12 cellular contexts compared by ENCODE assay signal in genomic region chr22:31217890-31218287, GRCh38. TPM values are rescaled to one million over a fixed set of nuclear protein-coding genes. Genes with fewer than 3 reads are reported as not detected.
A peak's percentile ranks its signal among the peaks of the same experiment; 100 is the strongest.
DNase-seq lines count a peak whose midpoint lies in the region; ATAC-seq and TF ChIP-seq lines count a peak whose summit lies in the region.
"Had no signal": no experiment of that assay in that cellular context is flagged by ENCODE, and none has a peak within 500 bp of the region (broad histone marks: within the 10 kb centered on the region; RNA-seq: fewer than 3 reads in every experiment).

No MANE protein-coding gene starts in this region.

- peaks cover 5% of the 10 kb centered on the region for H3K79me1 ChIP-seq in neuronal stem cell (ENCODE audit: low read depth, low read length)
- peaks cover 16% of the 10 kb centered on the region for H3K79me1 ChIP-seq in mesendoderm (ENCODE audit: low read length)

- H3K27ac ChIP-seq in A673 (ENCODE audit: low read depth, low read length, poor library complexity, severe bottlenecking) (peak overlapping the region; percentile 5), neuronal stem cell (replicated peaks; ENCODE audit: low read length) (peak overlapping the region; percentile 92), OCI-LY7 (ENCODE audit: low read depth, low read length, poor library complexity, severe bottlenecking) (no peak overlapping the region), mesendoderm (ENCODE audit: low read depth, low read length) (no peak overlapping the region)

- H2BK120ac ChIP-seq in neuronal stem cell (ENCODE audit: low read depth, low read length) (no peak overlapping the region), mesendoderm (ENCODE audit: low read depth, low read length) (no peak overlapping the region)

- H3K23ac ChIP-seq in neuronal stem cell (ENCODE audit: low read depth, low read length, poor library complexity) (no peak overlapping the region), mesendoderm (ENCODE audit: low read length) (no peak overlapping the region)

- H4K5ac ChIP-seq in mesendoderm (ENCODE audit: low read length), result no peak overlapping the region

- no peak overlapping the region for H3K4me3 ChIP-seq in A673 (ENCODE audit: low read depth, low read length, poor library complexity, severe bottlenecking)
- H3K4me3 ChIP-seq in neuronal stem cell (ENCODE audit: low read length in 2 of 2), result no peak overlapping the region
- no peak overlapping the region for H3K4me3 ChIP-seq in OCI-LY7 (ENCODE audit: low read depth, low read length, poor library complexity, severe bottlenecking)
- no peak overlapping the region for H3K4me3 ChIP-seq in mesendoderm (ENCODE audit: low read length)

- CTCF ChIA-PET in A673 (lab: Charles Lee), result no interaction called here
- CTCF ChIA-PET in OCI-LY7 (lab: Charles Lee; ENCODE audit: unreplicated experiment), result no interaction called here

- DNase-seq in A673 (ENCODE audit: low spot score) (no peak), NCI-H82 (lab: John Stamatoyannopoulos, UW) (peak; percentile 53), neuronal stem cell (ENCODE audit: low spot score) (no peak), OCI-LY7 (ENCODE audit: low spot score) (no peak), mesendoderm (no peak)
- DNase-seq: amygdala, COR-L47, foreskin melanocyte, nucleus accumbens had no signal

- H3K27me3 ChIP-seq in A673 (replicated peaks; ENCODE audit: insufficient read depth, low read depth, low read length, poor library complexity) (no peaks in the 10 kb centered on the region), neuronal stem cell (ENCODE audit: control insufficient read depth in 3 of 3, insufficient read depth in 3 of 3, low read depth in 1 of 3, low read length in 3 of 3) (no peaks in the 10 kb centered on the region), mesendoderm (ENCODE audit: insufficient read depth, low read length, poor library complexity) (no peaks in the 10 kb centered on the region)

- no peak overlapping the region for H3K18ac ChIP-seq in neuronal stem cell (ENCODE audit: low read length)
- no peak overlapping the region for H3K18ac ChIP-seq in mesendoderm (ENCODE audit: low read length)

- no peak overlapping the region for H2AK5ac ChIP-seq in neuronal stem cell (ENCODE audit: low read depth, low read length)
- no peak overlapping the region for H2AK5ac ChIP-seq in mesendoderm (ENCODE audit: low read length)

- intact Hi-C loops in A673 (cut with micrococcal nuclease; ENCODE audit: unreplicated experiment), result no loop called here
- intact Hi-C loops in OCI-LY7 (cut with micrococcal nuclease; ENCODE audit: unreplicated experiment), result no loop called here

- H3K9ac ChIP-seq in neuronal stem cell (ENCODE audit: low read depth, low read length, poor library complexity), result no peak overlapping the region
- no peak overlapping the region for H3K9ac ChIP-seq in mesendoderm (ENCODE audit: low read length)

- no peak overlapping the region for H2BK5ac ChIP-seq in neuronal stem cell (ENCODE audit: low read length)
- no peak overlapping the region for H2BK5ac ChIP-seq in mesendoderm (ENCODE audit: low read length)

- ATAC-seq in esophagus mucosa, result peak; percentile 3
- no peak for ATAC-seq in GM18511 (IDR thresholded peaks at IDR 0.05; ENCODE audit: unreplicated experiment)
- no peak for ATAC-seq in HG02981 (IDR thresholded peaks at IDR 0.05; ENCODE audit: unreplicated experiment)

- peaks cover 13% of the 10 kb centered on the region; the same call in 1 of the 2 replicates for H3K79me2 ChIP-seq in OCI-LY7 (ENCODE audit: insufficient read depth, low read depth, low read length)
- H3K79me2 ChIP-seq in mesendoderm (ENCODE audit: control insufficient read depth, insufficient read depth, low read length), result peaks cover 27% of the 10 kb centered on the region

- H3K36me3 ChIP-seq in A673 (ENCODE audit: insufficient read depth, low read length, poor library complexity, severe bottlenecking) (no peaks in the 10 kb centered on the region), neuronal stem cell (replicated peaks in 1 of 2; ENCODE audit: control insufficient read depth in 2 of 2, insufficient read depth in 2 of 2, low read length in 2 of 2) (peaks cover 0 to 17% of the 10 kb centered on the region in 2 donors), OCI-LY7 (ENCODE audit: insufficient read depth, low read length) (no peaks in the 10 kb centered on the region), mesendoderm (ENCODE audit: control insufficient read depth, insufficient read depth, low read length) (no peaks in the 10 kb centered on the region)

- POLR2A ChIA-PET in A673 (lab: Charles Lee; ENCODE audit: low non-redundant PET) (no interaction called here), OCI-LY7 (lab: Charles Lee) (interaction anchor here (0.6 to 2.1 kb wide), 4 partner anchors 17 to 240 kb away, joined by 3 to 6 read pairs (median 4); no protein-coding TSS in a partner anchor)

- H3K9me2 ChIP-seq in OCI-LY7 (ENCODE audit: insufficient read depth, low read length), result no peaks in the 10 kb centered on the region

- TF ChIP-seq CTCF in A673 (conservative IDR thresholded peaks at IDR 0.05; ENCODE audit: low read depth, low read length) (no peak), OCI-LY7 (conservative IDR thresholded peaks at IDR 0.05; ENCODE audit: low read length) (no peak)

- H3K9me3 ChIP-seq in A673 (ENCODE audit: low read depth, low read length, poor library complexity, severe bottlenecking) (no peaks in the 10 kb centered on the region), neuronal stem cell (replicated peaks in 1 of 2; ENCODE audit: control insufficient read depth in 2 of 2, insufficient read depth in 1 of 2, low read depth in 1 of 2, low read length in 2 of 2) (no peaks in the 10 kb centered on the region), OCI-LY7 (ENCODE audit: low read length) (no peaks in the 10 kb centered on the region)

- no peaks in the 10 kb centered on the region for H4K20me1 ChIP-seq in OCI-LY7 (ENCODE audit: insufficient read depth, low read length)

- no CpG with 5 or more reads among the region's 2 CpGs for WGBS in neuronal stem cell (ENCODE audit: extremely low coverage in 2 of 2, insufficient read length in 2 of 2, insufficient replicate concordance in 1 of 2), 2 donors
- WGBS in mesendoderm (ENCODE audit: extremely low coverage, insufficient coverage, low lambda C conversion rate), result no CpG with 5 or more reads among the region's 2 CpGs

- no peak overlapping the region for H4K8ac ChIP-seq in neuronal stem cell (ENCODE audit: low read depth, low read length)
- no peak overlapping the region for H4K8ac ChIP-seq in mesendoderm (ENCODE audit: low read depth, low read length)

- H3K4ac ChIP-seq in neuronal stem cell (ENCODE audit: low read length) (no peak overlapping the region), mesendoderm (ENCODE audit: low read depth, low read length) (no peak overlapping the region)

- no peak overlapping the region for H3K56ac ChIP-seq in mesendoderm (ENCODE audit: low read length)

- H3K4me1 ChIP-seq in A673 (ENCODE audit: insufficient read depth, low read length, poor library complexity, severe bottlenecking), result peaks cover 4% of the 10 kb centered on the region
- H3K4me1 ChIP-seq in neuronal stem cell (ENCODE audit: control insufficient read depth in 2 of 2, insufficient read depth in 1 of 2, low read depth in 1 of 2, low read length in 2 of 2), result peaks cover 15 to 26% of the 10 kb centered on the region in 2 donors
- H3K4me1 ChIP-seq in OCI-LY7 (ENCODE audit: insufficient read depth, low read length, poor library complexity, severe bottlenecking), result peaks cover 28% of the 10 kb centered on the region
- peaks cover 4% of the 10 kb centered on the region for H3K4me1 ChIP-seq in mesendoderm (ENCODE audit: control insufficient read depth, low read depth, low read length)

- H2BK15ac ChIP-seq in neuronal stem cell (ENCODE audit: low read length), result no peak overlapping the region
- no peak overlapping the region for H2BK15ac ChIP-seq in mesendoderm (replicated peaks; ENCODE audit: low read depth)

- H2AFZ ChIP-seq in neuronal stem cell (ENCODE audit: low read length) (no peak overlapping the region), OCI-LY7 (ENCODE audit: low read length) (no peak overlapping the region)

- H2BK12ac ChIP-seq in neuronal stem cell (ENCODE audit: low read length), result no peak overlapping the region

- BruUV-seq in A673 (replicated peaks; lab: Mats Ljungman, UMichigan) (no TSS peak), OCI-LY7 (replicated peaks; lab: Mats Ljungman, UMichigan) (no TSS peak)

- no peak overlapping the region for H3K4me2 ChIP-seq in neuronal stem cell (ENCODE audit: insufficient read depth, low read length, poor library complexity, severe bottlenecking)
- no peak overlapping the region for H3K4me2 ChIP-seq in OCI-LY7 (ENCODE audit: low read length)
- no peak overlapping the region for H3K4me2 ChIP-seq in mesendoderm (ENCODE audit: low read length)

- no peak overlapping the region for H4K91ac ChIP-seq in neuronal stem cell (ENCODE audit: low read depth, low read length, poor library complexity)

- H3K14ac ChIP-seq in neuronal stem cell (ENCODE audit: low read length), result no peak overlapping the region

RNA-seq across cellular contexts. Expression of gene LIMK2, which starts 5.8 kb away (rescaled TPM):
- 27.9 and 33.4 TPM in 2 replicates for total RNA-seq in A673 (2021)
- 88.0 TPM for total RNA-seq in esophagus mucosa
- polyA plus RNA-seq in neuronal stem cell (2013, experiment 1 of 2), result 27.2 TPM
- polyA plus RNA-seq in neuronal stem cell (2013, experiment 2 of 2), result 24.6 TPM
- total RNA-seq in OCI-LY7 (2014; rRNA removed; shearing (Covaris generic)), result 16.2 and 24.8 TPM in 2 replicates
- total RNA-seq in OCI-LY7 (2022), result 23.5 and 24.8 TPM in 2 replicates
- 30.4 TPM for polyA plus RNA-seq in mesendoderm (2013, experiment 1 of 2)
- polyA plus RNA-seq in mesendoderm (2013, experiment 2 of 2), result 31.2 TPM

RNA-seq across cellular contexts. Expression of gene RNF185, which starts 57.9 kb away (rescaled TPM):
- 28.2 and 31.8 TPM in 2 replicates for total RNA-seq in A673 (2021)
- total RNA-seq in esophagus mucosa, result 23.4 TPM
- polyA plus RNA-seq in neuronal stem cell (2013, experiment 1 of 2), result 18.5 TPM
- polyA plus RNA-seq in neuronal stem cell (2013, experiment 2 of 2), result 18.0 TPM
- total RNA-seq in OCI-LY7 (2014; rRNA removed; shearing (Covaris generic)), result 14.3 and 17.7 TPM in 2 replicates
- 17.1 and 19.5 TPM in 2 replicates for total RNA-seq in OCI-LY7 (2022)
- 15.3 TPM for polyA plus RNA-seq in mesendoderm (2013, experiment 1 of 2)
- 14.5 TPM for polyA plus RNA-seq in mesendoderm (2013, experiment 2 of 2)

Comparison
In these comparisons a context has a peak if more than half of its experiments do, and no peak if none do; other contexts are left out.
1. H3K27ac ChIP-seq: peak in A673 (single experiment) and neuronal stem cell (single experiment); none in OCI-LY7 (single experiment) and mesendoderm (single experiment).